In genomic region chr12:19431407-19432308, GRCh38 we compare ENCODE assay signal across 8 cellular contexts. TPM values are rescaled to one million over a fixed set of nuclear protein-coding genes. Genes with fewer than 3 reads are reported as not detected.
DNase-seq lines count a peak whose midpoint lies in the region; ATAC-seq, FAIRE-seq and TF ChIP-seq lines count a peak whose summit lies in the region.

No MANE protein-coding gene starts in this region.

- H3K36me3 ChIP-seq in thoracic aorta (no peaks in the 10 kb centered on the region), heart left ventricle (no peaks in the 10 kb centered on the region)

- no peak overlapping the region for H3K4me3 ChIP-seq in thoracic aorta
- H3K4me3 ChIP-seq in heart left ventricle, result no peak overlapping the region

- TF ChIP-seq POLR2A in heart left ventricle (IDR thresholded peaks at IDR 0.05), result no peak

- 85 to 91% (median 88%) methylated on average over 5 of the region's 5 CpGs for WGBS in heart left ventricle, 4 donors

- ATAC-seq in HG03378 (IDR thresholded peaks at IDR 0.05; ENCODE audit: unreplicated experiment), result peak; percentile 66
- ATAC-seq in foreskin keratinocyte, result peak; percentile 95
- ATAC-seq in thoracic aorta (ENCODE audit: insufficient number of reproducible peaks, low FRiP score, low read depth), result peak; percentile 67
- ATAC-seq in heart left ventricle, result no peak

- no peaks in the 10 kb centered on the region for H3K27me3 ChIP-seq in foreskin keratinocyte
- no peaks in the 10 kb centered on the region for H3K27me3 ChIP-seq in thoracic aorta (replicated peaks; ENCODE audit: insufficient read depth)
- no peaks in the 10 kb centered on the region for H3K27me3 ChIP-seq in heart left ventricle

- in situ Hi-C loops in ACHN (cut with HindIII; ENCODE audit: low pct_ligation_motif_present, low pct_unique_long_range_greater_than_20kb, low sequenced_read_pairs), result no loop called here

- H3K27ac ChIP-seq in foreskin keratinocyte (peak overlapping the region; percentile 76), thoracic aorta (peak overlapping the region; percentile 77 to 79), heart left ventricle (no peak overlapping the region)

- no peak for FAIRE-seq in GM18507 (lab: Jason Lieb, UNC)

- peak; percentile 42 for DNase-seq in ACHN
- peak; percentile 5 for DNase-seq in GM18507 (ENCODE audit: extremely low spot score, insufficient read length, low read depth)
- DNase-seq in activated CD4-positive, alpha-beta T cell treated with anti-CD3 and anti-CD28 coated beads, Interleukin-2, amount 50 U/mL, for 48 hours, result peak; percentile 58 to 68
- peak; percentile 92 to 95 for DNase-seq in foreskin keratinocyte
- no peak for DNase-seq in thoracic aorta (ENCODE audit: low spot score)
- no peak for DNase-seq in heart left ventricle
- DNase-seq in NCI-H1048 (lab: John Stamatoyannopoulos, UW), result no peak

- H3K4me1 ChIP-seq in foreskin keratinocyte (peaks cover 8% of the 10 kb centered on the region), thoracic aorta (ENCODE audit: control insufficient read depth in 1 of 2, low read depth in 2 of 2) (peaks cover 15 to 24% of the 10 kb centered on the region in 2 donors), heart left ventricle (no peaks in the 10 kb centered on the region)

- TF ChIP-seq CTCF in foreskin keratinocyte (conservative IDR thresholded peaks at IDR 0.05), result no peak
- no peak for TF ChIP-seq CTCF in thoracic aorta (IDR thresholded peaks at IDR 0.05)
- TF ChIP-seq CTCF in heart left ventricle (IDR thresholded peaks at IDR 0.05), result no peak

- no peaks in the 10 kb centered on the region for H3K9me3 ChIP-seq in thoracic aorta
- peaks cover 0 to under 1% (median 0%) of the 10 kb centered on the region in 12 donors for H3K9me3 ChIP-seq in heart left ventricle

- intact Hi-C loops in heart left ventricle (cut with DNase I), result no loop called here

RNA-seq across cellular contexts. Expression of gene AEBP2, which starts 7.6 kb away (rescaled TPM):
- total RNA-seq in foreskin keratinocyte, result 20.4 and 23.8 TPM in 2 replicates
- polyA plus RNA-seq in foreskin keratinocyte, result 7.0 and 8.6 TPM in 2 replicates
- total RNA-seq in thoracic aorta, result 10 to 100 TPM; 28.3 to 79.6 TPM
- 10 to 100 TPM; 13.1 to 36.5 (median 24.7) TPM for total RNA-seq in heart left ventricle
- polyA plus RNA-seq in heart left ventricle, result 10 to 100 TPM in 1 of 2 donors, 1 to 10 TPM in 1; 7.6 to 11.7 TPM

Comparison
In these comparisons a context has a peak if more than half of its experiments do, and no peak if none do; other contexts are left out.
1. DNase-seq: peak in ACHN (single experiment), GM18507 (single experiment), activated CD4-positive, alpha-beta T cell treated with anti-CD3 and anti-CD28 coated beads, Interleukin-2, amount 50 U/mL, for 48 hours (2 of 2) and foreskin keratinocyte (2 of 2); none in thoracic aorta (single experiment), heart left ventricle (0 of 5) and NCI-H1048 (single experiment).
2. ATAC-seq: peak in HG03378 (single experiment), foreskin keratinocyte (single experiment) and thoracic aorta (single experiment); none in heart left ventricle (0 of 4).
3. H3K27ac ChIP-seq: peak in foreskin keratinocyte (single experiment) and thoracic aorta (2 of 2); none in heart left ventricle (0 of 12).